26 cellular contexts compared by ENCODE assay signal in the genomic region with DNA sequence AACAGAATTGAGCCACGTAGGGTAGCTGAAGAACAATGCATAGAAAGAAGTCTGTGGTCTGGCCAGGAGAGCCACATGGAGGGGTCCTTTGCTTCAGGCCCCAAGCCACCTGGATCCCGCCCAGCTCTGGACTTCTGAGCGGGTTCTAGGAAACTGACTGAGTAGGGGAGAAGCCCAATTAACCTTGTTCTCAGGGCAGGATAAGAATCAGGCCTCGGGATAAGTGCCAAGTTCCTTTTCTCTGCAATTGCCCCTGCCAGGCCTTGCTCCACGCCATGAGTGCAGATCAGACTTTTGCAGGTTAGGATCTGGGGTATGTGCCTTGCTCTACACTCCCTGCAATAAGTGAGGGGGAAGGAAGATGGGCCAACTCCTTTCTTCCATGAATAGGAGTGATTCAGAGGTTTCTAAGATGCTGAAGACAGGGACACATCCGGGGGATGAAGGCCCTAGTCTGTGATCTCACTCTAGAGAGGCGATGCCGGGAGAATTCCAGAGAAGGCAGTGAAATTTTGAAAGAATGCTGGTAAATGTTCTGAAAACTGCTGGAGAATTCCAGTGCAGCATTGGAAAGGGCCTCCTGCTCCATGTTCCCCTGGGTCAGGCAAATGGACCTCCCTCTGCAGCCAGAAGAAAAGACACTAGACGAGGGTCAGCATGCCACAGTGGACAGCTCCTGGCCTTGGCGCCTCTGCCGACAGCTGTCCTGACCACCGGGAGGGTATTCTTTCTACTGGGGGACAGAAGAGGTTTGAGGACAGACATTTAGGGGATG. TPM values are rescaled to one million over a fixed set of nuclear protein-coding genes. Genes with fewer than 3 reads are reported as not detected.
DNase-seq lines count a peak whose midpoint lies in the region; ATAC-seq, FAIRE-seq and TF ChIP-seq lines count a peak whose summit lies in the region.
"Had no signal": no experiment of that assay in that cellular context is flagged by ENCODE, and none has a peak within 500 bp of the region (broad histone marks: within the 10 kb centered on the region; RNA-seq: fewer than 3 reads in every experiment).

No MANE protein-coding gene starts in this region.

- POLR2A ChIA-PET in endothelial cell of umbilical vein (lab: Charles Lee): no interaction called here

- FAIRE-seq in endothelial cell of umbilical vein (lab: Jason Lieb, UNC): no peak
- FAIRE-seq: D721Med had no signal

- 42 to 44% methylated on average over 12 of the region's 12 CpGs for WGBS in GM23248 (ENCODE audit: low coverage in 1 of 2, low lambda C conversion rate in 2 of 2, missing lambda C conversion rate in 2 of 2), 2 experiments

- DNase-seq in G401 (ENCODE audit: low spot score) (peak; percentile 64), GM23338 (ENCODE audit: low spot score) (no peak), endothelial cell of umbilical vein (ENCODE audit: low read depth, low spot score) (no peak), GM23248 (no peak), activated gamma-delta T cell treated with Interleukin-2 at 50 U/mL for 16 hours (no peak), SKM-1 (lab: John Stamatoyannopoulos, UW; ENCODE audit: unreplicated experiment) (no peak)
- DNase-seq: AML-193, DMS79 treated with DMSO at 0.1 percent for 48 hours, HFFc6, IMR-90, Kasumi-1, MM.1S, NCI-H1092, NCI-H146, NCI-H2081 treated with DMSO at 0.1 percent for 48 hours, NCI-H446 treated with DMSO at 0.1 percent for 48 hours, NCI-H69, SHP77 had no signal

- dilution Hi-C loops in endothelial cell of umbilical vein (cut with MboI; ENCODE audit: extremely low pct_ligation_motif_present, low sequenced_read_pairs): no loop called here

- no peak for ATAC-seq in GM23338

- H3K9ac ChIP-seq in endothelial cell of umbilical vein (replicated peaks; ENCODE audit: extremely low read depth, insufficient read depth, low read length) (no peak overlapping the region), GM23248 (no peak overlapping the region)

- TF ChIP-seq CTCF in GM23338 (conservative IDR thresholded peaks at IDR 0.05; ENCODE audit: low read depth in 2 of 2) (no peak), endothelial cell of umbilical vein (IDR thresholded peaks at IDR 0.05; ENCODE audit: extremely low read depth in 1 of 2, insufficient read depth in 1 of 2, low read depth in 1 of 2, low read length in 2 of 2) (no peak)

- H3K4me1 ChIP-seq in GM23338 (ENCODE audit: insufficient read depth) (peaks cover 63% of the 10 kb centered on the region), endothelial cell of umbilical vein (ENCODE audit: control insufficient read depth, extremely low read depth, insufficient read depth, low read length) (no peaks in the 10 kb centered on the region), GM23248 (ENCODE audit: insufficient read depth) (no peaks in the 10 kb centered on the region)

- H3K27me3 Mint-ChIP-seq in GM23338 (ENCODE audit: insufficient read depth, low read depth, poor library complexity): peaks cover 97% of the 10 kb centered on the region

- H3K27me3 ChIP-seq in GM23338 (ENCODE audit: insufficient read depth) (peaks cover 100% of the 10 kb centered on the region), endothelial cell of umbilical vein (ENCODE audit: control insufficient read depth in 2 of 2, insufficient read depth in 2 of 2, low read length in 2 of 2) (peaks cover 83 to 98% of the 10 kb centered on the region in 2 experiments), GM23248 (replicated peaks; ENCODE audit: insufficient read depth) (peaks cover 99% of the 10 kb centered on the region)

- no peak for TF ChIP-seq POLR2A in endothelial cell of umbilical vein (IDR thresholded peaks at IDR 0.05; ENCODE audit: low read depth, low read length)

- H3K4me2 ChIP-seq in GM23338 (peak overlapping the region; percentile 75), endothelial cell of umbilical vein (ENCODE audit: insufficient read depth, low read length) (no peak overlapping the region), GM23248 (ENCODE audit: unreplicated experiment) (no peak overlapping the region)

- peaks cover 51% of the 10 kb centered on the region for H3F3A ChIP-seq in GM23338 (replicated peaks; ENCODE audit: low read depth)
- no peaks in the 10 kb centered on the region for H3F3A ChIP-seq in GM23248 (ENCODE audit: insufficient read depth)

- H3K9me2 ChIP-seq in GM23338 (ENCODE audit: insufficient read depth) (no peaks in the 10 kb centered on the region), GM23248 (ENCODE audit: insufficient read depth) (no peaks in the 10 kb centered on the region)

- H3K79me2 ChIP-seq in GM23338 (replicated peaks; ENCODE audit: insufficient read depth) (no peaks in the 10 kb centered on the region), endothelial cell of umbilical vein (ENCODE audit: control insufficient read depth, insufficient read depth, low read length) (no peaks in the 10 kb centered on the region), GM23248 (ENCODE audit: insufficient read depth) (no peaks in the 10 kb centered on the region)

- intact Hi-C loops in endothelial cell of umbilical vein (cut with micrococcal nuclease): no loop called here

- no peak overlapping the region for H3K27ac Mint-ChIP-seq in GM23338
- H3K27ac Mint-ChIP-seq: HFFc6 had no signal

- no peaks in the 10 kb centered on the region for H3K36me3 Mint-ChIP-seq in GM23338 (ENCODE audit: low read depth)

- in situ Hi-C loops in G401 (cut with HindIII; ENCODE audit: low sequenced_read_pairs) (no loop called here), GM23248 (cut with MboI) (no loop called here)

- BruUV-seq in endothelial cell of umbilical vein (replicated peaks; lab: Mats Ljungman, UMichigan): no TSS peak

- H3K4me3 Mint-ChIP-seq in GM23338: peak overlapping the region; percentile 52; the same call in 2 of the 3 replicates
- H3K4me3 Mint-ChIP-seq: HFFc6 had no signal

- H3K4me1 Mint-ChIP-seq in GM23338: peaks cover 61% of the 10 kb centered on the region

- peaks cover 19% of the 10 kb centered on the region for H4K20me1 ChIP-seq in GM23338 (replicated peaks; ENCODE audit: insufficient read depth)
- H4K20me1 ChIP-seq in endothelial cell of umbilical vein (replicated peaks; ENCODE audit: control insufficient read depth, extremely low read depth, insufficient read depth, low read length): no peaks in the 10 kb centered on the region
- no peaks in the 10 kb centered on the region for H4K20me1 ChIP-seq in GM23248 (ENCODE audit: insufficient read depth)

- H3K9me3 Mint-ChIP-seq in GM23338: no peaks in the 10 kb centered on the region
- H3K9me3 Mint-ChIP-seq: HFFc6 had no signal

- no peaks in the 10 kb centered on the region for H3K9me1 ChIP-seq in endothelial cell of umbilical vein (replicated peaks; ENCODE audit: control insufficient read depth, extremely low read depth, insufficient read depth, low read length)

- H2AFZ ChIP-seq in GM23338 (no peak overlapping the region), endothelial cell of umbilical vein (ENCODE audit: low read depth, low read length) (no peak overlapping the region), GM23248 (no peak overlapping the region)

- no peak overlapping the region for H3K27ac ChIP-seq in GM23338 (ENCODE audit: low read depth)
- peak overlapping the region; percentile 31 for H3K27ac ChIP-seq in angular gyrus (ENCODE audit: low read depth, low read length)
- no peak overlapping the region for H3K27ac ChIP-seq in endothelial cell of umbilical vein (ENCODE audit: insufficient read depth, low read depth, low read length)
- no peak overlapping the region for H3K27ac ChIP-seq in GM23248
- H3K27ac ChIP-seq: C4-2B, SK-N-MC had no signal

- H3K4me3 ChIP-seq in GM23338: peak overlapping the region; percentile 42
- H3K4me3 ChIP-seq in endothelial cell of umbilical vein (replicated peaks in 1 of 3; ENCODE audit: insufficient read depth in 1 of 3, low read depth in 1 of 3, low read length in 3 of 3): no peak overlapping the region
- H3K4me3 ChIP-seq in GM23248: no peak overlapping the region
- H3K4me3 ChIP-seq: SK-N-MC had no signal

- H3K36me3 ChIP-seq in GM23338 (ENCODE audit: insufficient read depth) (no peaks in the 10 kb centered on the region), endothelial cell of umbilical vein (ENCODE audit: control insufficient read depth in 2 of 2, extremely low read depth in 1 of 2, insufficient read depth in 2 of 2, low read length in 2 of 2) (no peaks in the 10 kb centered on the region), GM23248 (ENCODE audit: low read depth) (no peaks in the 10 kb centered on the region)

- CTCF ChIA-PET in endothelial cell of umbilical vein (lab: Charles Lee): interaction anchor here (1.5 to 1.9 kb wide), 2 partner anchors 20 to 54 kb away, joined by 4 to 6 read pairs; no protein-coding TSS in a partner anchor

- H3K9me3 ChIP-seq in endothelial cell of umbilical vein (replicated peaks; ENCODE audit: control insufficient read depth, insufficient read depth, low read length): no peaks in the 10 kb centered on the region
- no peaks in the 10 kb centered on the region for H3K9me3 ChIP-seq in GM23248 (ENCODE audit: low read depth)

RNA-seq across cellular contexts. Expression of a gene that starts 5.8 kb away (rescaled TPM):
- not detected in 2 replicates for total RNA-seq in G401 (2014; rRNA removed; shearing (Covaris generic))
- total RNA-seq in GM23338 (2014; rRNA removed; shearing (Covaris generic)): not detected in 2 replicates
- not detected in 2 replicates for polyA plus RNA-seq in GM23338 (2016; fragmentation: Nextera tagmentation; extraction: Ambion mirVana)
- total RNA-seq in endothelial cell of umbilical vein: not detected in 2 replicates
- not detected in 2 replicates for polyA plus RNA-seq in endothelial cell of umbilical vein
- not detected in 2 replicates for polyA plus RNA-seq in endothelial cell of umbilical vein (2011; cell fraction: cytosol; rRNA removed)
- polyA plus RNA-seq in endothelial cell of umbilical vein (2011; cell fraction: nucleus; rRNA removed): not detected in 2 replicates
- polyA plus RNA-seq in endothelial cell of umbilical vein (2012): not detected in 2 replicates
- polyA minus RNA-seq in endothelial cell of umbilical vein: not detected in 2 replicates
- not detected for polyA minus RNA-seq in endothelial cell of umbilical vein (2011; cell fraction: cytosol; rRNA and poly(A)+ RNA removed)
- polyA minus RNA-seq in endothelial cell of umbilical vein (2011; cell fraction: nucleus; rRNA and poly(A)+ RNA removed): not detected in 2 replicates
- total RNA-seq in GM23248 (2014; rRNA removed; shearing (Covaris generic)): not detected in 2 replicates
- not detected in 2 replicates for polyA plus RNA-seq in GM23248 (2016; fragmentation: Nextera tagmentation; extraction: Ambion mirVana)
- total RNA-seq: HFFc6; HT1080; IMR-90; OCI-LY7; RPMI7951; T-helper 1 cell treated with Interleukin-12 subunit alpha and Interleukin-12 subunit beta and Interleukin-4 antibody, amounts not matched to agents 30 ng/mL and 1 ng/mL, for 36 hours had no signal
- polyA plus RNA-seq: IMR-90 had no signal

RNA-seq across cellular contexts. Expression of a gene that starts 24.8 kb away (rescaled TPM):
- 3.4 and 8.6 TPM in 2 replicates for total RNA-seq in G401 (2014; rRNA removed; shearing (Covaris generic))
- 1.5 and 3.4 TPM in 2 replicates for total RNA-seq in GM23338 (2014; rRNA removed; shearing (Covaris generic))
- 3.7 and 5.4 TPM in 2 replicates for polyA plus RNA-seq in GM23338 (2016; fragmentation: Nextera tagmentation; extraction: Ambion mirVana)
- not detected in 2 replicates for total RNA-seq in endothelial cell of umbilical vein
- not detected in 2 replicates for polyA plus RNA-seq in endothelial cell of umbilical vein
- not detected in 2 replicates for polyA plus RNA-seq in endothelial cell of umbilical vein (2011; cell fraction: cytosol; rRNA removed)
- not detected in 2 replicates for polyA plus RNA-seq in endothelial cell of umbilical vein (2011; cell fraction: nucleus; rRNA removed)
- polyA plus RNA-seq in endothelial cell of umbilical vein (2012): not detected in 2 replicates
- not detected in 2 replicates for polyA minus RNA-seq in endothelial cell of umbilical vein
- not detected for polyA minus RNA-seq in endothelial cell of umbilical vein (2011; cell fraction: cytosol; rRNA and poly(A)+ RNA removed)
- polyA minus RNA-seq in endothelial cell of umbilical vein (2011; cell fraction: nucleus; rRNA and poly(A)+ RNA removed): not detected in 2 replicates
- total RNA-seq in GM23248 (2014; rRNA removed; shearing (Covaris generic)): not detected in 2 replicates
- polyA plus RNA-seq in GM23248 (2016; fragmentation: Nextera tagmentation; extraction: Ambion mirVana): not detected in 2 replicates
- total RNA-seq: HFFc6; HT1080; IMR-90; OCI-LY7; T-helper 1 cell treated with Interleukin-12 subunit alpha and Interleukin-12 subunit beta and Interleukin-4 antibody, amounts not matched to agents 30 ng/mL and 1 ng/mL, for 36 hours had no signal
- polyA plus RNA-seq: IMR-90 had no signal

RNA-seq across cellular contexts. Expression of a gene that starts 35.0 kb away (rescaled TPM):
- total RNA-seq in G401 (2014; rRNA removed; shearing (Covaris generic)): 30.8 and 45.5 TPM in 2 replicates
- total RNA-seq in GM23338 (2014; rRNA removed; shearing (Covaris generic)): 39.7 and 53.3 TPM in 2 replicates
- polyA plus RNA-seq in GM23338 (2016; fragmentation: Nextera tagmentation; extraction: Ambion mirVana): 26.4 and 31.5 TPM in 2 replicates
- 48.9 and 51.0 TPM in 2 replicates for total RNA-seq in endothelial cell of umbilical vein
- polyA plus RNA-seq in endothelial cell of umbilical vein: 75.7 and 102 TPM in 2 replicates
- 59.8 and 64.7 TPM in 2 replicates for polyA plus RNA-seq in endothelial cell of umbilical vein (2011; cell fraction: cytosol; rRNA removed)
- polyA plus RNA-seq in endothelial cell of umbilical vein (2011; cell fraction: nucleus; rRNA removed): 197 and 251 TPM in 2 replicates
- polyA plus RNA-seq in endothelial cell of umbilical vein (2012): 42.1 and 55.4 TPM in 2 replicates
- polyA minus RNA-seq in endothelial cell of umbilical vein: 77.4 and 91.7 TPM in 2 replicates
- 25.9 TPM for polyA minus RNA-seq in endothelial cell of umbilical vein (2011; cell fraction: cytosol; rRNA and poly(A)+ RNA removed)
- 40.4 and 56.2 TPM in 2 replicates for polyA minus RNA-seq in endothelial cell of umbilical vein (2011; cell fraction: nucleus; rRNA and poly(A)+ RNA removed)
- 34.0 and 41.0 TPM in 2 replicates for total RNA-seq in GM23248 (2014; rRNA removed; shearing (Covaris generic))
- 32.3 and 34.1 TPM in 2 replicates for polyA plus RNA-seq in GM23248 (2016; fragmentation: Nextera tagmentation; extraction: Ambion mirVana)
